Comparison of ENCODE assay signal across 22 cellular contexts in the genomic region with DNA sequence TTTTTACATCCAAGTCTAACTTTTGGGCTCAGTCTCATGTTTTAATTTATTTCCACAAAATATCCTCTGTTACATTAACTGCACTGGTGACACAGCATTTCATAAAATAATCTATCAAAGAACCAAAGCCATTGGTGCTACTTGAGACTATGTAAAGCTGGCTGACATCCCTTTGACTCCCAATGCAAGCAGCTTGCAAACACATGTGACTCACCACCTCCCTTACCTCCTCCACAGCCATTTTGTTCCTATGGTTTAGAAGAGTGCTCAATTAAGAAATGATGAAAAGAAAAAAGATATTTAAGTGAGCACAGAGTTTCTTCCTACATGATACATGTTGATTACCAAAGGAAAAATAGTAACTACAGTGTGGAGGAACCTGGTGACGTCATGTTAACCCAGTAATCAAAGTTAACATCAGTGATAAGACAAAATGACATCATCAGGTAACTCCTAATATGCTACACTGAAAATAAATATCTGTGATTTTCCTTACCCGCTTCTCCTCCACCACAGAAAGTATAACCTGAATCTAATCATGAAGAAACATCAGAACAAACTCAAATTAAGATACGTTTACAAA. TPM values are rescaled to one million over a fixed set of nuclear protein-coding genes. Genes with fewer than 3 reads are reported as not detected.
DNase-seq lines count a peak whose midpoint lies in the region; ATAC-seq, FAIRE-seq and TF ChIP-seq lines count a peak whose summit lies in the region.
"Had no signal": no experiment of that assay in that cellular context is flagged by ENCODE, and none has a peak within 500 bp of the region (broad histone marks: within the 10 kb centered on the region; RNA-seq: fewer than 3 reads in every experiment).

No MANE protein-coding gene starts in this region.

- no peak overlapping the region for H2BK15ac ChIP-seq in neuronal stem cell (ENCODE audit: low read length)

- intact Hi-C loops in HepG2 (cut with micrococcal nuclease; ENCODE audit: unreplicated experiment) = no loop called here
- intact Hi-C loops in right lobe of liver (cut with DNase I) = no loop called here
- intact Hi-C loops in GM12878 (cut with micrococcal nuclease; ENCODE audit: unreplicated experiment) = no loop called here

- no peak overlapping the region for H2BK5ac ChIP-seq in neuronal stem cell (ENCODE audit: low read length)

- peaks cover 0 to 3% of the 10 kb centered on the region in 2 donors for H3K27me3 Mint-ChIP-seq in T-cell

- H2BK12ac ChIP-seq in neuronal stem cell (ENCODE audit: low read length) = no peak overlapping the region

- H3K27ac ChIP-seq in HepG2 (ENCODE audit: extremely low read length, insufficient read depth, low read length) (no peak overlapping the region), right lobe of liver (no peak overlapping the region), GM12878 (ENCODE audit: control insufficient read depth, insufficient read depth) (no peak overlapping the region), neuronal stem cell (replicated peaks; ENCODE audit: low read length) (no peak overlapping the region)
- H3K27ac ChIP-seq: PC-9 had no signal

- TF ChIP-seq POLR2A in HepG2 (IDR thresholded peaks at IDR 0.05; ENCODE audit: insufficient read depth in 1 of 2, low read depth in 2 of 2, low read length in 2 of 2) (no peak), right lobe of liver (IDR thresholded peaks at IDR 0.05) (no peak), GM12878 (IDR thresholded peaks at IDR 0.05; ENCODE audit: low read depth, low read length) (no peak)

- H3K4me1 ChIP-seq in HepG2 (ENCODE audit: insufficient read depth, low read length) = peaks cover 14% of the 10 kb centered on the region
- no peaks in the 10 kb centered on the region for H3K4me1 ChIP-seq in right lobe of liver
- H3K4me1 ChIP-seq in GM12878 (ENCODE audit: control insufficient read depth, insufficient read depth, low read length) = 0 out of 2 replicates have a peak, but pooled peaks cover 3% of the 10 kb centered on the region
- peaks cover 0 to 2% of the 10 kb centered on the region in 2 donors for H3K4me1 ChIP-seq in neuronal stem cell (ENCODE audit: control insufficient read depth in 2 of 2, insufficient read depth in 1 of 2, low read depth in 1 of 2, low read length in 2 of 2)

- H3K23ac ChIP-seq in neuronal stem cell (ENCODE audit: low read depth, low read length, poor library complexity) = no peak overlapping the region

- TF ChIP-seq CTCF in HepG2 (CRISPR knock-in tag; IDR thresholded peaks at IDR 0.05) (no peak), right lobe of liver (IDR thresholded peaks at IDR 0.05) (no peak), GM12878 (IDR thresholded peaks at IDR 0.05 in 2 of 3, conservative IDR thresholded peaks at IDR 0.05 in 1 of 3; ENCODE audit: control insufficient read depth in 2 of 3, extremely low read depth in 1 of 3, insufficient read depth in 1 of 3, low read depth in 3 of 3, low read length in 3 of 3) (no peak), fibroblast of pulmonary artery (IDR thresholded peaks at IDR 0.05; ENCODE audit: low read length, missing control alignments) (no peak)

- in situ Hi-C loops in HepG2 (cut with HindIII; ENCODE audit: extremely low pct_ligation_motif_present, low pct_unique_long_range_greater_than_20kb) = no loop called here
- in situ Hi-C loops in GM12878 (cut with MboI) = no loop called here

- H3K79me2 ChIP-seq in HepG2 (ENCODE audit: insufficient read depth, low read length) (no peaks in the 10 kb centered on the region), GM12878 (ENCODE audit: control insufficient read depth, insufficient read depth, low read length) (no peaks in the 10 kb centered on the region)

- H3K36me3 ChIP-seq in HepG2 (replicated peaks in 1 of 2; ENCODE audit: control insufficient read depth in 1 of 2, insufficient read depth in 2 of 2, low read length in 2 of 2) = no peaks in the 10 kb centered on the region
- no peaks in the 10 kb centered on the region for H3K36me3 ChIP-seq in right lobe of liver
- no peaks in the 10 kb centered on the region for H3K36me3 ChIP-seq in GM12878 (ENCODE audit: control insufficient read depth in 2 of 2, insufficient read depth in 2 of 2, low read length in 1 of 2)
- H3K36me3 ChIP-seq in neuronal stem cell (replicated peaks in 1 of 2; ENCODE audit: control insufficient read depth in 2 of 2, insufficient read depth in 2 of 2, low read length in 2 of 2) = no peaks in the 10 kb centered on the region

- H4K20me1 ChIP-seq in HepG2 (ENCODE audit: insufficient read depth, low read length) (no peaks in the 10 kb centered on the region), GM12878 (ENCODE audit: control insufficient read depth, insufficient read depth) (no peaks in the 10 kb centered on the region)

- SMC1A ChIA-PET in GM12878 (lab: Charles Lee; ENCODE audit: uncharacterized antibody, unreplicated experiment) = no interaction called here

- no peak for TF ChIP-seq EP300 in HepG2 (IDR thresholded peaks at IDR 0.05; ENCODE audit: low read depth in 2 of 2, low read length in 2 of 2)
- TF ChIP-seq EP300 in HepG2 (CRISPR knock-in tag; IDR thresholded peaks at IDR 0.05; ENCODE audit: borderline replicate concordance) = no peak
- no peak for TF ChIP-seq EP300 in GM12878 (IDR thresholded peaks at IDR 0.05; ENCODE audit: borderline replicate concordance in 1 of 2, control insufficient read depth in 1 of 2, low read depth in 2 of 2, low read length in 2 of 2)

- H3K14ac ChIP-seq in neuronal stem cell (ENCODE audit: low read length) = no peak overlapping the region

- no peaks in the 10 kb centered on the region for H3K79me1 ChIP-seq in neuronal stem cell (ENCODE audit: low read depth, low read length)

- no peak overlapping the region for H3K9ac ChIP-seq in HepG2 (ENCODE audit: insufficient read depth, low read depth, low read length)
- H3K9ac ChIP-seq in GM12878 (ENCODE audit: control insufficient read depth, insufficient read depth, low read length) = no peak overlapping the region
- no peak overlapping the region for H3K9ac ChIP-seq in neuronal stem cell (ENCODE audit: low read depth, low read length, poor library complexity)
- H3K9ac ChIP-seq: SK-N-SH had no signal

- no peak overlapping the region for H3K4ac ChIP-seq in neuronal stem cell (ENCODE audit: low read length)

- BruUV-seq in HepG2 (replicated peaks; lab: Mats Ljungman, UMichigan) (no TSS peak), GM12878 (replicated peaks; lab: Mats Ljungman, UMichigan) (no TSS peak)

- WGBS in HepG2 (ENCODE audit: low lambda C conversion rate) = over 99% methylated on average over 3 of the region's 3 CpGs
- WGBS in right lobe of liver (ENCODE audit: insufficient coverage, low coverage, low lambda C conversion rate, missing lambda C conversion rate) = 76% methylated on average over 3 of the region's 3 CpGs
- WGBS in GM12878 (ENCODE audit: insufficient coverage, insufficient replicate concordance, low lambda C conversion rate, missing lambda C conversion rate) = 30% methylated on average over 3 of the region's 3 CpGs
- WGBS in neuronal stem cell (ENCODE audit: extremely low coverage in 2 of 2, insufficient read length in 2 of 2, insufficient replicate concordance in 1 of 2), 2 donors = no CpG with 5 or more reads among the region's 3 CpGs

- no peak overlapping the region for H3K4me3 Mint-ChIP-seq in T-cell
- H3K4me3 Mint-ChIP-seq: CD14-positive monocyte, GM23338 had no signal

- H2BK120ac ChIP-seq in neuronal stem cell (ENCODE audit: low read depth, low read length) = no peak overlapping the region

- POLR2A ChIA-PET in HepG2 (lab: Yijun Ruan, JAX) = no interaction called here
- POLR2A ChIA-PET in GM12878 (lab: Charles Lee) = no interaction called here
- POLR2A ChIA-PET in T-cell (lab: Charles Lee) = no interaction called here

- H3K4me1 Mint-ChIP-seq in T-cell = no peaks in the 10 kb centered on the region
- H3K4me1 Mint-ChIP-seq: CD14-positive monocyte had no signal

- H3K27ac Mint-ChIP-seq in T-cell = no peak overlapping the region
- H3K27ac Mint-ChIP-seq: GM23338 had no signal

- H2AFZ ChIP-seq in HepG2 (ENCODE audit: low read length) = no peak overlapping the region
- H2AFZ ChIP-seq in GM12878 (ENCODE audit: control insufficient read depth, low read depth, low read length) = no peak overlapping the region
- H2AFZ ChIP-seq in neuronal stem cell (ENCODE audit: low read length) = no peak overlapping the region
- H2AFZ ChIP-seq: GM23338, PC-9 had no signal

- H4K91ac ChIP-seq in neuronal stem cell (ENCODE audit: low read depth, low read length, poor library complexity) = no peak overlapping the region

- H3K4me3 ChIP-seq in HepG2 (replicated peaks in 1 of 3; ENCODE audit: insufficient read depth in 1 of 3, low read depth in 2 of 3, low read length in 3 of 3) = no peak overlapping the region
- H3K4me3 ChIP-seq in right lobe of liver = no peak overlapping the region
- no peak overlapping the region for H3K4me3 ChIP-seq in GM12878
- no peak overlapping the region for H3K4me3 ChIP-seq in fibroblast of pulmonary artery (replicated peaks; ENCODE audit: low read depth, low read length)
- no peak overlapping the region for H3K4me3 ChIP-seq in neuronal stem cell (ENCODE audit: low read length in 2 of 2)
- H3K4me3 ChIP-seq: GM23338, PC-9 had no signal

- H3K27me3 ChIP-seq in HepG2 (ENCODE audit: control insufficient read depth in 1 of 2, insufficient read depth in 2 of 2, low read length in 2 of 2) (no peaks in the 10 kb centered on the region), right lobe of liver (no peaks in the 10 kb centered on the region), GM12878 (replicated peaks in 1 of 2; ENCODE audit: control insufficient read depth in 2 of 2, insufficient read depth in 2 of 2, low read length in 1 of 2) (no peaks in the 10 kb centered on the region), neuronal stem cell (ENCODE audit: control insufficient read depth in 3 of 3, insufficient read depth in 3 of 3, low read depth in 1 of 3, low read length in 3 of 3) (no peaks in the 10 kb centered on the region)

- DNase-seq in HepG2 (ENCODE audit: low spot score) (no peak), right lobe of liver (no peak), GM12878 (ENCODE audit: low read depth, low spot score) (no peak), fibroblast of pulmonary artery (ENCODE audit: low read depth) (peak; percentile 24), neuronal stem cell (ENCODE audit: low spot score) (no peak), NCI-H2029 (lab: John Stamatoyannopoulos, UW) (no peak), T-cell (no peak)
- DNase-seq: EL, HCEC 1CT, MM.1S, NCI-H1048, NCI-H1417 treated with DMSO at 0.1 percent for 48 hours, NCI-H187 treated with DMSO at 0.1 percent for 48 hours, NCI-H2171, NCI-H345, NCI-H524, PC-9, SIG-M5, SK-N-SH had no signal

- no peak overlapping the region for H2AK5ac ChIP-seq in neuronal stem cell (ENCODE audit: low read depth, low read length)

- H3K9me3 ChIP-seq in HepG2 (ENCODE audit: low read length) (no peaks in the 10 kb centered on the region), right lobe of liver (no peaks in the 10 kb centered on the region), GM12878 (replicated peaks; ENCODE audit: control insufficient read depth, insufficient read depth, low read length) (no peaks in the 10 kb centered on the region; the same call in 2 of the 3 replicates), neuronal stem cell (replicated peaks in 1 of 2; ENCODE audit: control insufficient read depth in 2 of 2, insufficient read depth in 1 of 2, low read depth in 1 of 2, low read length in 2 of 2) (no peaks in the 10 kb centered on the region)
- H3K9me3 ChIP-seq: SK-N-SH had no signal

- FAIRE-seq in HepG2 (lab: Jason Lieb, UNC) (no peak), GM12878 (lab: Jason Lieb, UNC) (no peak)

- TF ChIP-seq RAD21 in HepG2 (CRISPR knock-in tag; IDR thresholded peaks at IDR 0.05) (no peak), GM12878 (IDR thresholded peaks at IDR 0.05; ENCODE audit: insufficient read depth, low read depth, low read length) (no peak)

- H3K18ac ChIP-seq in neuronal stem cell (ENCODE audit: low read length) = no peak overlapping the region

- no peak overlapping the region for H4K8ac ChIP-seq in neuronal stem cell (ENCODE audit: low read depth, low read length)

- no peak overlapping the region for H3K4me2 ChIP-seq in HepG2 (ENCODE audit: low read depth, low read length)
- no peak overlapping the region for H3K4me2 ChIP-seq in GM12878 (ENCODE audit: control insufficient read depth, insufficient read depth)
- no peak overlapping the region for H3K4me2 ChIP-seq in neuronal stem cell (ENCODE audit: insufficient read depth, low read length, poor library complexity, severe bottlenecking)
- H3K4me2 ChIP-seq: GM23338, PC-9, SK-N-SH had no signal

- no peak for ATAC-seq in HepG2
- no peak for ATAC-seq in right lobe of liver
- no peak for ATAC-seq in GM12878
- no peak for ATAC-seq in T-cell (replicated peaks in 1 of 4)
- no peak for ATAC-seq in GM19023 (IDR thresholded peaks at IDR 0.05; ENCODE audit: unreplicated experiment)
- ATAC-seq: GM23338 had no signal

- H3K36me3 Mint-ChIP-seq in T-cell = no peaks in the 10 kb centered on the region
- H3K36me3 Mint-ChIP-seq: CD14-positive monocyte had no signal

- peaks cover 0 to 10% (median 5%) of the 10 kb centered on the region in 3 donors for H3K9me3 Mint-ChIP-seq in T-cell

- CTCF ChIA-PET in HepG2 (lab: Yijun Ruan, JAX; ENCODE audit: low intra/inter-chr PET ratio, low total read pairs) (no interaction called here), GM12878 (lab: Yijun Ruan, JAX) (no interaction called here), T-cell (lab: Charles Lee) (no interaction called here)

- RAD21 ChIA-PET in GM12878 (lab: Charles Lee; ENCODE audit: unreplicated experiment) = no interaction called here

RNA-seq across cellular contexts. Expression of gene LGSN, which starts 53.3 kb away (rescaled TPM):
- 0.13 and 0.53 TPM in 2 replicates for total RNA-seq in HepG2 (2016; rRNA removed; fragmentation: Illumina TruSeq; extraction: Trizol)
- not detected in 2 replicates for total RNA-seq in HepG2 (2016; cell fraction: cytosol; rRNA removed; fragmentation: Illumina TruSeq; extraction: Trizol; ENCODE audit: low read depth)
- 0.09 and 0.34 TPM in 2 replicates for total RNA-seq in HepG2 (2016; cell fraction: insoluble cytoplasmic fraction; rRNA removed; fragmentation: Illumina TruSeq; extraction: Trizol)
- total RNA-seq in HepG2 (2016; cell fraction: membrane; rRNA removed; fragmentation: Illumina TruSeq; extraction: Trizol) = 0.12 TPM in 1 of 2 replicates, not detected in the other
- total RNA-seq in HepG2 (2016; cell fraction: nucleus; rRNA removed; fragmentation: Illumina TruSeq; extraction: Trizol) = 0.06 and 0.43 TPM in 2 replicates
- 0.51 and 0.63 TPM in 2 replicates for polyA plus RNA-seq in HepG2 (2011; rRNA removed)
- 0.20 and 0.22 TPM in 2 replicates for polyA plus RNA-seq in HepG2 (2011; cell fraction: cytosol; rRNA removed)
- 0.98 and 1.5 TPM in 2 replicates for polyA plus RNA-seq in HepG2 (2011; cell fraction: nucleus; rRNA removed)
- 0.72 and 0.73 TPM in 2 replicates for polyA plus RNA-seq in HepG2 (2012)
- not detected in 2 replicates for polyA plus RNA-seq in HepG2 (2016; cell fraction: cytosol; fragmentation: Illumina TruSeq; extraction: Trizol; ENCODE audit: low read depth)
- 0.05 TPM in 1 of 2 replicates, not detected in the other for polyA plus RNA-seq in HepG2 (2016; cell fraction: insoluble cytoplasmic fraction; fragmentation: Illumina TruSeq; extraction: Trizol; ENCODE audit: low read depth)
- polyA plus RNA-seq in HepG2 (2016; cell fraction: membrane; fragmentation: Illumina TruSeq; extraction: Trizol; ENCODE audit: low read depth) = not detected in 2 replicates
- 0.18 and 0.44 TPM in 2 replicates for polyA plus RNA-seq in HepG2 (2016; cell fraction: nucleus; fragmentation: Illumina TruSeq; extraction: Trizol; ENCODE audit: insufficient read depth, low read depth)
- 0.42 and 5.4 TPM in 2 replicates for polyA minus RNA-seq in HepG2 (2011; rRNA and poly(A)+ RNA removed; ENCODE audit: low replicate concordance)
- 0.53 and 0.69 TPM in 2 replicates for polyA minus RNA-seq in HepG2 (2011; cell fraction: cytosol; rRNA and poly(A)+ RNA removed)
- polyA minus RNA-seq in HepG2 (2011; cell fraction: nucleus; rRNA and poly(A)+ RNA removed) = 2.4 and 3.5 TPM in 2 replicates
- 1 to 10 TPM in 2 of 6 experiments, under 1 TPM in 2, not detected in 2; 0.09 to 1.7 (median 1.00) TPM for total RNA-seq in right lobe of liver
- not detected in 2 replicates for total RNA-seq in GM12878 (2013; cell fraction: nucleolus; rRNA removed)
- total RNA-seq in GM12878 (2014; rRNA removed) = not detected in 2 replicates
- total RNA-seq in GM12878 (2014; rRNA removed; fragmentation: Illumina TruSeq; extraction: Trizol) = not detected in 2 replicates
- not detected in 2 replicates for total RNA-seq in GM12878 (2021)
- polyA plus RNA-seq in GM12878 (2011; ENCODE audit: low read depth) = not detected
- not detected in 2 replicates for polyA plus RNA-seq in GM12878 (2011; rRNA removed)
- not detected in 2 replicates for polyA plus RNA-seq in GM12878 (2011; cell fraction: cytosol; rRNA removed)
- 0.22 TPM in 1 of 2 replicates, not detected in the other for polyA plus RNA-seq in GM12878 (2011; cell fraction: nucleus; rRNA removed)
- polyA plus RNA-seq in GM12878 (2012) = not detected in 2 replicates
- polyA plus RNA-seq in GM12878 (2014; fragmentation: Illumina TruSeq; extraction: Trizol) = not detected in 2 replicates
- polyA plus RNA-seq in GM12878 (2014; fragmentation: Nextera tagmentation; extraction: Ambion mirVana) = not detected
- polyA plus RNA-seq in GM12878 (2014; rRNA removed) = not detected in 2 replicates
- not detected for polyA plus RNA-seq in GM12878 (2016; fragmentation: Nextera tagmentation; extraction: Ambion mirVana)
- polyA minus RNA-seq in GM12878 (2011; rRNA and poly(A)+ RNA removed) = not detected in 2 replicates
- not detected in 2 replicates for polyA minus RNA-seq in GM12878 (2011; cell fraction: cytosol; rRNA and poly(A)+ RNA removed)
- polyA minus RNA-seq in GM12878 (2011; cell fraction: nucleus; rRNA and poly(A)+ RNA removed) = not detected in 2 replicates
- polyA plus RNA-seq in neuronal stem cell (2013, experiment 1 of 2) = 1.2 TPM
- polyA plus RNA-seq in neuronal stem cell (2013, experiment 2 of 2) = 1.1 TPM
- total RNA-seq in T-cell = under 1 TPM in 4 of 5 donors, not detected in 1; 0.18 to 0.26 (median 0.23) TPM
- total RNA-seq: PC-9 had no signal
- polyA plus RNA-seq: CD14-positive monocyte, SK-N-SH had no signal
